ENCODE assay signal across 32 cellular contexts in the genomic region with DNA sequence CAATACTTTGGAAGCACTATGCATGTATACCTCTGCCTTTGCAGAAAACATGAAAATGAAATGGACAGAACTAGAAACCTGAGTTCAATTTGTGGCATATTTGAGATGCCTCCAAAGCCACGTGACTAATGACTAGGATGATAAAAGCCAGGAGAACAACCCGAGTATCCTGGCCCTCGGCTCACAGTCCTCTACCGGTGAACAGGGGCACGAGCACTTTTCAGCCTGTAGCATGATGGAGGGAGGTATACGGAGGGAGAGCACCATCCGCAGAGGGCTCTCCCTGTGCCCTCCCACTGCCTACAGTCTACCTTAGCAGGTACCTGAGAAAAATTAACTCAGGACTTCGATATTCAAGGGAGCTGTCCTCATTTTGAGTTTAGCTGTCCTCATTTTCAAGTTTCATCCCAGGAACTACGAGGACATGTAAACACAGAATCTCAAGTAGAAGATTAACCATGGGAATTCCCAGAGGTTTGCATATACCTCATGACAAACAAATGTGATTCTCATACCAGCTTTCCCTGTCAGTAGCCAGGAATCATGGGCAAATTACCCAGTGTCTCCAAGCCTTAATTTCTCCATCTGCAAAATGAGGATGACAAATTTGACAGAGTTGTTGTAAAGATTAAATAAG.
DNase-seq lines count a peak whose midpoint lies in the region; ATAC-seq, FAIRE-seq and TF ChIP-seq lines count a peak whose summit lies in the region.
"Had no signal": no experiment of that assay in that cellular context is flagged by ENCODE, and none has a peak within 500 bp of the region (broad histone marks: within the 10 kb centered on the region; RNA-seq: fewer than 3 reads in every experiment).

No MANE protein-coding gene starts in this region.

- ATAC-seq in A549 (peak; percentile 92 to 94), SK-N-SH treated with all-trans-retinoic acid at 6 μM for 48 hours (peak; percentile 89), GM19397 (IDR thresholded peaks at IDR 0.05; ENCODE audit: unreplicated experiment) (no peak)
- no peak for ATAC-seq in activated naive CD4-positive, alpha-beta T cell treated with anti-CD3 and anti-CD28 coated beads, Interleukin-2, amount 50 U/mL, for 72 hours
- ATAC-seq: T-helper 17 cell had no signal

- no peaks in the 10 kb centered on the region for H3K36me3 ChIP-seq in GM23248 (ENCODE audit: low read depth)
- no peaks in the 10 kb centered on the region for H3K36me3 ChIP-seq in kidney epithelial cell (ENCODE audit: control insufficient read depth, insufficient read depth, low read length)
- H3K36me3 ChIP-seq in A673 (ENCODE audit: insufficient read depth, low read length, poor library complexity, severe bottlenecking) = no peaks in the 10 kb centered on the region
- no peaks in the 10 kb centered on the region for H3K36me3 ChIP-seq in esophagus muscularis mucosa
- H3K36me3 ChIP-seq: BE2C, MG63, pancreas, right atrium auricular region, tibial nerve had no signal

- TF ChIP-seq RAD21 in A549 (conservative IDR thresholded peaks at IDR 0.05 in 1 of 2, IDR thresholded peaks at IDR 0.05 in 1 of 2) = no peak

- H3K36me3 Mint-ChIP-seq in activated naive CD4-positive, alpha-beta T cell treated with anti-CD3 and anti-CD28 coated beads, Interleukin-2, amount 50 U/mL, for 72 hours = no peaks in the 10 kb centered on the region
- H3K36me3 Mint-ChIP-seq: activated CD4-positive, alpha-beta memory T cell treated with anti-CD3 and anti-CD28 coated beads for 36 hours; CD8-positive, alpha-beta memory T cell had no signal

- H3K27me3 ChIP-seq in GM23248 (replicated peaks; ENCODE audit: insufficient read depth) = 0 out of 2 replicates have a peak, but pooled peaks cover 3% of the 10 kb centered on the region
- no peaks in the 10 kb centered on the region for H3K27me3 ChIP-seq in kidney epithelial cell (ENCODE audit: control insufficient read depth, insufficient read depth, low read length)
- H3K27me3 ChIP-seq in A673 (replicated peaks; ENCODE audit: insufficient read depth, low read depth, low read length, poor library complexity) = no peaks in the 10 kb centered on the region
- no peaks in the 10 kb centered on the region for H3K27me3 ChIP-seq in esophagus muscularis mucosa
- H3K27me3 ChIP-seq: BE2C, MG63, pancreas, right atrium auricular region, tibial nerve had no signal

- H3K9ac ChIP-seq in GM23248 = no peak overlapping the region

- no peak for FAIRE-seq in A549 (lab: Jason Lieb, UNC)
- FAIRE-seq: endometrium, islet of Langerhans, pancreas had no signal

- intact Hi-C loops in A673 (cut with micrococcal nuclease; ENCODE audit: unreplicated experiment) = no loop called here
- intact Hi-C loops in esophagus muscularis mucosa (cut with DNase I) = no loop called here

- BruUV-seq in A673 (replicated peaks; lab: Mats Ljungman, UMichigan) = no TSS peak

- TF ChIP-seq POLR2A in A549 (IDR thresholded peaks at IDR 0.05; ENCODE audit: low read length) (no peak), esophagus muscularis mucosa (IDR thresholded peaks at IDR 0.05; ENCODE audit: low read depth) (no peak)

- 7% methylated on average over 9 of the region's 9 CpGs for WGBS in A549 (ENCODE audit: missing lambda C conversion rate)
- WGBS in GM23248 (ENCODE audit: low coverage in 1 of 2, low lambda C conversion rate in 2 of 2, missing lambda C conversion rate in 2 of 2), 2 experiments = 33 to 43% methylated on average over 9 of the region's 9 CpGs
- WGBS in esophagus muscularis mucosa = 53% methylated on average over 8 of the region's 9 CpGs

- H3K9me3 ChIP-seq in A549 (no peaks in the 10 kb centered on the region), GM23248 (ENCODE audit: low read depth) (no peaks in the 10 kb centered on the region), A673 (ENCODE audit: low read depth, low read length, poor library complexity, severe bottlenecking) (no peaks in the 10 kb centered on the region), esophagus muscularis mucosa (no peaks in the 10 kb centered on the region)
- H3K9me3 ChIP-seq: BE2C, MG63, pancreas, right atrium auricular region, tibial nerve had no signal

- H3K4me1 ChIP-seq in A549 (0 out of 3 replicates have a peak, but pooled peaks cover 9% of the 10 kb centered on the region), GM23248 (ENCODE audit: insufficient read depth) (no peaks in the 10 kb centered on the region), A673 (ENCODE audit: insufficient read depth, low read length, poor library complexity, severe bottlenecking) (no peaks in the 10 kb centered on the region), esophagus muscularis mucosa (no peaks in the 10 kb centered on the region)
- H3K4me1 ChIP-seq: BE2C, pancreas, right atrium auricular region, tibial nerve had no signal

- CTCF ChIA-PET in A549 (lab: Yijun Ruan, JAX) = interaction anchor here (0.6 to 1.1 kb wide), 2 partner anchors 217 to 256 kb away, joined by 3 to 4 read pairs; no protein-coding TSS in a partner anchor
- CTCF ChIA-PET in A673 (lab: Charles Lee) = no interaction called here

- POLR2A ChIA-PET in A549 (lab: Yijun Ruan, JAX) = no interaction called here
- POLR2A ChIA-PET in A673 (lab: Charles Lee; ENCODE audit: low non-redundant PET) = no interaction called here

- no peaks in the 10 kb centered on the region for H4K20me1 ChIP-seq in GM23248 (ENCODE audit: insufficient read depth)

- peak overlapping the region; percentile 45 for H3K4me2 ChIP-seq in A549
- H3K4me2 ChIP-seq in GM23248 (ENCODE audit: unreplicated experiment) = no peak overlapping the region

- no peaks in the 10 kb centered on the region for H3K9me2 ChIP-seq in GM23248 (ENCODE audit: insufficient read depth)

- in situ Hi-C loops in GM23248 (cut with MboI) = no loop called here

- no peak overlapping the region for H3K4me3 ChIP-seq in A549
- no peak overlapping the region for H3K4me3 ChIP-seq in GM23248
- H3K4me3 ChIP-seq in kidney epithelial cell (ENCODE audit: low read depth, low read length) = no peak overlapping the region
- no peak overlapping the region for H3K4me3 ChIP-seq in A673 (ENCODE audit: low read depth, low read length, poor library complexity, severe bottlenecking)
- H3K4me3 ChIP-seq in esophagus muscularis mucosa = no peak overlapping the region
- H3K4me3 ChIP-seq: lung, MG63, pancreas, right atrium auricular region, tibial nerve had no signal

- DNase-seq in A549 (ENCODE audit: low read depth in 1 of 2, low spot score in 1 of 2) = peak; percentile 17 to 23
- peak; percentile 2 for DNase-seq in GM23248
- DNase-seq in kidney epithelial cell (ENCODE audit: low read depth) = peak; percentile 42
- no peak for DNase-seq in A673 (ENCODE audit: low spot score)
- no peak for DNase-seq in esophagus muscularis mucosa (ENCODE audit: extremely low spot score)
- DNase-seq in activated naive CD4-positive, alpha-beta T cell treated with anti-CD3 and anti-CD28 coated beads, Interleukin-2, amount 50 U/mL, for 72 hours (ENCODE audit: low spot score in 2 of 2) = no peak
- DNase-seq: activated CD4-positive, alpha-beta memory T cell treated with anti-CD3 and anti-CD28 coated beads for 36 hours; activated CD4-positive, CD25-positive, alpha-beta regulatory T cell treated with anti-CD3 and anti-CD28 coated beads, Interleukin-2, amount 50 U/mL, for 72 hours; activated CD8-positive, alpha-beta memory T cell treated with anti-CD3 and anti-CD28 coated beads, Interleukin-2, amount 50 U/mL, for 48 hours; activated naive CD4-positive, alpha-beta T cell treated with anti-CD3 and anti-CD28 coated beads, Interleukin-2, amount 50 U/mL, for 16 hours; aorta; BE2C; CD8-positive, alpha-beta memory T cell; GF-D8; HFFc6; MG63; NCI-H1105 treated with DMSO at 0.1 percent for 48 hours; NCI-H2029 treated with DMSO at 0.1 percent for 48 hours; NCI-H226; NCI-H774; pancreas; stimulated activated CD4-positive, alpha-beta T cell treated with anti-CD3 and anti-CD28 coated beads, Interleukin-2, amount 100 ng/mL, for 24 hours; T-helper 17 cell had no signal

- peaks cover 14% of the 10 kb centered on the region in 2 donors for H3K9me3 Mint-ChIP-seq in activated naive CD4-positive, alpha-beta T cell treated with anti-CD3 and anti-CD28 coated beads, Interleukin-2, amount 50 U/mL, for 72 hours
- H3K9me3 Mint-ChIP-seq: HFFc6, neural crest cell had no signal

- H3K27ac ChIP-seq in A549 (no peak overlapping the region), GM23248 (no peak overlapping the region), A673 (ENCODE audit: low read depth, low read length, poor library complexity, severe bottlenecking) (no peak overlapping the region), esophagus muscularis mucosa (replicated peaks in 1 of 4) (no peak overlapping the region)
- H3K27ac ChIP-seq: pancreas, right atrium auricular region, RWPE1, tibial nerve had no signal

- H3K27ac Mint-ChIP-seq in activated naive CD4-positive, alpha-beta T cell treated with anti-CD3 and anti-CD28 coated beads, Interleukin-2, amount 50 U/mL, for 72 hours = no peak overlapping the region
- H3K27ac Mint-ChIP-seq: activated CD4-positive, alpha-beta memory T cell treated with anti-CD3 and anti-CD28 coated beads for 36 hours; CD8-positive, alpha-beta memory T cell; HFFc6; T-helper 17 cell had no signal

- no peak for TF ChIP-seq EP300 in A549 (IDR thresholded peaks at IDR 0.05)
- no peak for TF ChIP-seq EP300 in esophagus muscularis mucosa (IDR thresholded peaks at IDR 0.05)

- no peak overlapping the region for H2AFZ ChIP-seq in GM23248

- no peaks in the 10 kb centered on the region for H3K79me2 ChIP-seq in GM23248 (ENCODE audit: insufficient read depth)

- H3F3A ChIP-seq in GM23248 (ENCODE audit: insufficient read depth) = no peaks in the 10 kb centered on the region

- TF ChIP-seq CTCF in A549 (IDR thresholded peaks at IDR 0.05) (no peak), kidney epithelial cell (IDR thresholded peaks at IDR 0.05; ENCODE audit: insufficient read depth, low read length, poor library complexity, severe bottlenecking) (no peak), A673 (conservative IDR thresholded peaks at IDR 0.05; ENCODE audit: low read depth, low read length) (no peak), esophagus muscularis mucosa (IDR thresholded peaks at IDR 0.05) (no peak)

TF ChIP-seq in A549, 52 proteins besides CTCF, POLR2A, EP300 and RAD21 (continues in another document):
- TF ChIP-seq CHD4 (IDR thresholded peaks at IDR 0.05; ENCODE audit: borderline replicate concordance) (no peak), ESRRA (IDR thresholded peaks at IDR 0.05; ENCODE audit: borderline replicate concordance, low read length) (no peak), FOXS1 (CRISPR knock-in tag; IDR thresholded peaks at IDR 0.05) (no peak), HOXA7 (CRISPR knock-in tag; IDR thresholded peaks at IDR 0.05) (no peak)

TF ChIP-seq in SK-N-SH treated with all-trans-retinoic acid at 6 μM for 48 hours, 23 proteins besides CTCF, POLR2A, EP300 and RAD21 (continues in another document):
- TF ChIP-seq ZNF70 (CRISPR knock-in tag; IDR thresholded peaks at IDR 0.05) = no peak
- TF ChIP-seq TCF4 (CRISPR knock-in tag; IDR thresholded peaks at IDR 0.05; ENCODE audit: borderline replicate concordance) = no peak

Comparison
In these comparisons a context has a peak if more than half of its experiments do, and no peak if none do; other contexts are left out.
1. ATAC-seq: peak in A549 (2 of 2) and SK-N-SH treated with all-trans-retinoic acid at 6 μM for 48 hours (single experiment); none in GM19397 (single experiment) and activated naive CD4-positive, alpha-beta T cell treated with anti-CD3 and anti-CD28 coated beads, Interleukin-2, amount 50 U/mL, for 72 hours (0 of 2).
2. DNase-seq: peak in A549 (2 of 2), GM23248 (single experiment) and kidney epithelial cell (single experiment); none in A673 (single experiment), esophagus muscularis mucosa (single experiment) and activated naive CD4-positive, alpha-beta T cell treated with anti-CD3 and anti-CD28 coated beads, Interleukin-2, amount 50 U/mL, for 72 hours (0 of 2).